8 cellular contexts compared by ENCODE assay signal in genomic region chr5:112419596-112420110, GRCh38. TPM values are rescaled to one million over a fixed set of nuclear protein-coding genes. Genes with fewer than 3 reads are reported as not detected.
DNase-seq lines count a peak whose midpoint lies in the region; ATAC-seq and TF ChIP-seq lines count a peak whose summit lies in the region.

No MANE protein-coding gene starts in this region.

- CTCF ChIA-PET in MCF 10A (lab: Yijun Ruan, JAX): interaction anchor here (0.6 to 6.0 kb wide), 39 partner anchors 9 to 829 kb away, joined by 3 to 178 read pairs (median 8); no protein-coding TSS in a partner anchor

- no peaks in the 10 kb centered on the region for H3K4me1 Mint-ChIP-seq in MCF 10A (ENCODE audit: insufficient read depth, unreplicated experiment)

- no TSS peak for BruUV-seq in MCF 10A (replicated peaks; lab: Mats Ljungman, UMichigan)

- in situ Hi-C loops in GM13977 (cut with MboI; ENCODE audit: low pct_unique_long_range_greater_than_20kb, low sequenced_read_pairs, unreplicated experiment): loop anchor here (25.0 kb wide), 1 partner anchor 232 kb away; no protein-coding TSS in a partner anchor

- no peaks in the 10 kb centered on the region for H3K4me1 ChIP-seq in smooth muscle cell (ENCODE audit: low read depth)

- ATAC-seq in HG02840 (IDR thresholded peaks at IDR 0.05; ENCODE audit: low FRiP score, unreplicated experiment): peak; percentile 38

- H3K36me3 Mint-ChIP-seq in MCF 10A (ENCODE audit: insufficient read depth, unreplicated experiment): no peaks in the 10 kb centered on the region

- H3K4me3 ChIP-seq in AG10803 (ENCODE audit: low read length) (peak overlapping the region; percentile 47), smooth muscle cell (peak overlapping the region; percentile 92)

- no peaks in the 10 kb centered on the region for H3K9me3 Mint-ChIP-seq in MCF 10A (ENCODE audit: unreplicated experiment)

- peak overlapping the region; percentile 17 for H3K9ac ChIP-seq in smooth muscle cell (ENCODE audit: low read depth)

- peaks cover 6% of the 10 kb centered on the region for H3K79me2 ChIP-seq in smooth muscle cell (ENCODE audit: low read depth)

- 2% methylated on average over 33 of the region's 57 CpGs for WGBS in smooth muscle cell (ENCODE audit: low lambda C conversion rate)

- no peak overlapping the region for H3K27ac ChIP-seq in smooth muscle cell (ENCODE audit: low read depth)

- intact Hi-C loops in MCF 10A (cut with micrococcal nuclease): loop anchor here (1.0 to 5.0 kb wide), 4 partner anchors 209 to 338 kb away; no protein-coding TSS in a partner anchor

- H3K36me3 ChIP-seq in smooth muscle cell (ENCODE audit: low read depth): no peaks in the 10 kb centered on the region

- no peaks in the 10 kb centered on the region for H3F3A ChIP-seq in smooth muscle cell (ENCODE audit: low read depth)

- peak overlapping the region; percentile 77 for H3K4me3 Mint-ChIP-seq in MCF 10A (ENCODE audit: unreplicated experiment)

- H3K27ac Mint-ChIP-seq in MCF 10A (ENCODE audit: low read depth, unreplicated experiment): no peak overlapping the region

- no peaks in the 10 kb centered on the region for H3K9me3 ChIP-seq in smooth muscle cell (replicated peaks; ENCODE audit: low read depth)

- no peaks in the 10 kb centered on the region for H3K27me3 Mint-ChIP-seq in MCF 10A (ENCODE audit: insufficient read depth, unreplicated experiment)

- POLR2A ChIA-PET in MCF 10A (lab: Yijun Ruan, JAX): interaction anchor here (0.6 to 5.9 kb wide), 23 partner anchors 9 to 319 kb away, joined by 3 to 97 read pairs (median 7); no protein-coding TSS in a partner anchor

- H4K20me1 ChIP-seq in smooth muscle cell (ENCODE audit: low read depth): no peaks in the 10 kb centered on the region

- H2AFZ ChIP-seq in smooth muscle cell (ENCODE audit: low read depth): peak overlapping the region; percentile 97

- peak overlapping the region; percentile 96 for H3K4me2 ChIP-seq in smooth muscle cell

- TF ChIP-seq CTCF in AG10803 (conservative IDR thresholded peaks at IDR 0.05; ENCODE audit: low read length) (no peak), GM13977 (IDR thresholded peaks at IDR 0.05; ENCODE audit: extremely low read depth, insufficient read depth, missing control alignments) (no peak), MCF 10A (IDR thresholded peaks at IDR 0.05; ENCODE audit: unreplicated experiment) (no peak), smooth muscle cell (IDR thresholded peaks at IDR 0.05; ENCODE audit: borderline replicate concordance, insufficient read depth, poor library complexity, severe bottlenecking) (no peak)

- DNase-seq in AG10803 (ENCODE audit: low read depth) (peak; percentile 8), GM13977 (ENCODE audit: low spot score) (peak; percentile 49), NCI-H226 (peak; percentile 66), MCF 10A (ENCODE audit: unreplicated experiment) (peak; percentile 43), iris pigment epithelial cell (ENCODE audit: low read depth) (peak; percentile 22), smooth muscle cell (lab: John Stamatoyannopoulos, UW; ENCODE audit: unreplicated experiment) (no peak), NAMALWA (ENCODE audit: low spot score) (no peak)

- H3K27me3 ChIP-seq in smooth muscle cell (ENCODE audit: low read depth): peaks cover 15% of the 10 kb centered on the region

RNA-seq across cellular contexts. Expression of gene EPB41L4A, which starts 0.6 kb away (rescaled TPM):
- total RNA-seq in MCF 10A (2022): 12.4 and 12.7 TPM in 2 replicates
- 3.7 and 8.9 TPM in 2 replicates for total RNA-seq in smooth muscle cell
- 2.9 and 3.8 TPM in 2 replicates for polyA plus RNA-seq in smooth muscle cell

Comparison
In these comparisons a context has a peak if more than half of its experiments do, and no peak if none do; other contexts are left out.
1. DNase-seq: peak in AG10803 (single experiment), GM13977 (single experiment), NCI-H226 (single experiment), MCF 10A (single experiment) and iris pigment epithelial cell (single experiment); none in smooth muscle cell (single experiment) and NAMALWA (single experiment).